1 cellular context compared by ENCODE assay signal in genomic region chr3:124998247-124998630, GRCh38.
A peak's percentile ranks its signal among the peaks of the same experiment; 100 is the strongest.
TF ChIP-seq lines count a peak whose summit lies in the region.

No MANE protein-coding gene starts in this region.

TF ChIP-seq in IMR-90, 13 proteins besides CTCF, POLR2A, EP300 and RAD21:
- TF ChIP-seq MAFK (IDR thresholded peaks at IDR 0.05; ENCODE audit: low read depth, low read length) (peak; percentile 36; the same call in 1 of the 2 replicates), MXI1 (IDR thresholded peaks at IDR 0.05; ENCODE audit: borderline replicate concordance, low read depth, low read length) (no peak)
